Comparison of ENCODE assay signal across 13 cellular contexts in the genomic region with DNA sequence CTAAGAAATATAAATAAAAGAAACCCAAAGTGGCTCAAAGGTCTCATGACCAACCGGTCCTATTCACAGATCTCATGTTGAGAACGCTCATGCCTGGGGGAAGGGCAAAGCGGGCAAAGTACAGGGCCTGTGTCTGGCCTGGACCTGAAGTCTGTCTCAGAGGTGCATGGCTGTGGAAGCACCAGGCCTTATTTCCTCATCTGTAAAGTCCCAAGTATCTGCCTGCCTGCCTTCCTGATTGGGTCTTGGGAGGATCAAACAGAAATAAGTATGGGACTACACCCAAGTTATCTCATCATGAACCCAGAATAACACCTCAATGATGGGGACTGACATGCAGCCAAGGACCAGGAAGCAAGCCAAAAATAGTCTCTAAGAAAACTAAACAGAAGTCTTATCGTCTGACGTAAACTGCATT. TPM values are rescaled to one million over a fixed set of nuclear protein-coding genes. Genes with fewer than 3 reads are reported as not detected.
DNase-seq lines count a peak whose midpoint lies in the region; ATAC-seq and TF ChIP-seq lines count a peak whose summit lies in the region.
"Had no signal": no experiment of that assay in that cellular context is flagged by ENCODE, and none has a peak within 500 bp of the region (broad histone marks: within the 10 kb centered on the region; RNA-seq: fewer than 3 reads in every experiment).

No MANE protein-coding gene starts in this region.

- peaks cover 75% of the 10 kb centered on the region for H3K36me3 Mint-ChIP-seq in nephron (ENCODE audit: low read depth)

- H3K36me3 ChIP-seq in right atrium auricular region = peaks cover 22% of the 10 kb centered on the region
- no peaks in the 10 kb centered on the region for H3K36me3 ChIP-seq in aorta (ENCODE audit: control insufficient read depth in 1 of 2, insufficient read depth in 2 of 2, low read length in 1 of 2)

- intact Hi-C loops in Right ventricle myocardium inferior (cut with DNase I) (loop anchor here (2.0 kb wide), 1 partner anchor 84 kb away; no protein-coding TSS in a partner anchor), aorta (cut with DNase I) (no loop called here)

- TF ChIP-seq CTCF in right atrium auricular region (IDR thresholded peaks at IDR 0.05) (no peak), nephron (IDR thresholded peaks at IDR 0.05; ENCODE audit: unreplicated experiment in 3 of 3) (no peak)

- ATAC-seq in Right ventricle myocardium inferior = peak; percentile 64
- ATAC-seq in aorta (ENCODE audit: low FRiP score) = peak; percentile 15
- ATAC-seq in HG02642 (IDR thresholded peaks at IDR 0.05; ENCODE audit: poor library complexity, unreplicated experiment) = no peak
- ATAC-seq in HG03175 (IDR thresholded peaks at IDR 0.05; ENCODE audit: unreplicated experiment) = no peak

- H3K27ac Mint-ChIP-seq in nephron = peak overlapping the region; percentile 5 to 65 (median 36)

- DNase-seq in Right ventricle myocardium inferior (ENCODE audit: missing footprints) = no peak
- no peak for DNase-seq in right atrium auricular region (ENCODE audit: low spot score)
- DNase-seq in fibroblast of peridontal ligament (ENCODE audit: extremely low read depth) = peak; percentile 46
- DNase-seq in aorta = peak in 1 of 2 donors; percentile 32
- DNase-seq in GOT3 (lab: John Stamatoyannopoulos, UW) = no peak
- DNase-seq: activated effector memory CD4-positive, alpha-beta T cell treated with anti-CD3 and anti-CD28 coated beads, Interleukin-2, amount 50 U/mL, for 16 hours; effector CD4-positive, alpha-beta T cell; NCI-H1417; NCI-H82 had no signal

- H3K9me3 ChIP-seq in right atrium auricular region = no peaks in the 10 kb centered on the region
- H3K9me3 ChIP-seq in aorta (ENCODE audit: control insufficient read depth, low read length) = no peaks in the 10 kb centered on the region
- H3K9me3 ChIP-seq: SJSA1 had no signal

- no peaks in the 10 kb centered on the region for H3K9me3 Mint-ChIP-seq in nephron

- H3K27me3 ChIP-seq in right atrium auricular region = no peaks in the 10 kb centered on the region
- H3K27me3 ChIP-seq in aorta (ENCODE audit: control insufficient read depth in 1 of 2, insufficient read depth in 2 of 2, low read length in 1 of 2) = no peaks in the 10 kb centered on the region
- H3K27me3 ChIP-seq: SJSA1 had no signal

- H3K27ac ChIP-seq in right atrium auricular region (peak overlapping the region in 1 of 2 donors; percentile 78), aorta (ENCODE audit: low read depth in 1 of 2, low read length in 2 of 2) (peak overlapping the region in 1 of 2 donors; percentile 60)
- H3K27ac ChIP-seq: SJSA1 had no signal

- no peak overlapping the region for H3K4me3 Mint-ChIP-seq in nephron

- H3K4me1 ChIP-seq in right atrium auricular region (peaks cover 0 to 46% of the 10 kb centered on the region in 2 donors), aorta (ENCODE audit: control insufficient read depth in 1 of 2, insufficient read depth in 2 of 2, low read length in 2 of 2) (peaks cover 0 to 7% of the 10 kb centered on the region in 2 donors)

- H3K4me3 ChIP-seq in right atrium auricular region (no peak overlapping the region), aorta (ENCODE audit: low read length in 2 of 2) (no peak overlapping the region)
- H3K4me3 ChIP-seq: SJSA1 had no signal

- H3K4me1 Mint-ChIP-seq in nephron = peaks cover 81% of the 10 kb centered on the region

- H3K27me3 Mint-ChIP-seq in nephron (ENCODE audit: low read depth) = no peaks in the 10 kb centered on the region

- whole genome bisulfite sequencing in aorta, 2 donors = 21 to 24% methylated on average over 5 of the region's 5 CpGs

RNA-seq across cellular contexts. Expression of a gene that starts 14.2 kb away (rescaled TPM):
- total RNA-seq in Right ventricle myocardium inferior (22.2 TPM), right atrium auricular region (10 to 100 TPM in 1 of 2 donors, 1 to 10 TPM in 1; 8.7 to 29.8 TPM), aorta (10 to 100 TPM; 12.8 to 13.8 TPM)
- 10 to 100 TPM in 1 of 2 donors, 1 to 10 TPM in 1; 6.3 to 10.1 TPM for polyA plus RNA-seq in aorta

Comparison
In these comparisons a context has a peak if more than half of its experiments do, and no peak if none do; other contexts are left out.
1. ATAC-seq: peak in Right ventricle myocardium inferior (single experiment) and aorta (single experiment); none in HG02642 (single experiment) and HG03175 (single experiment).